In the genomic region with DNA sequence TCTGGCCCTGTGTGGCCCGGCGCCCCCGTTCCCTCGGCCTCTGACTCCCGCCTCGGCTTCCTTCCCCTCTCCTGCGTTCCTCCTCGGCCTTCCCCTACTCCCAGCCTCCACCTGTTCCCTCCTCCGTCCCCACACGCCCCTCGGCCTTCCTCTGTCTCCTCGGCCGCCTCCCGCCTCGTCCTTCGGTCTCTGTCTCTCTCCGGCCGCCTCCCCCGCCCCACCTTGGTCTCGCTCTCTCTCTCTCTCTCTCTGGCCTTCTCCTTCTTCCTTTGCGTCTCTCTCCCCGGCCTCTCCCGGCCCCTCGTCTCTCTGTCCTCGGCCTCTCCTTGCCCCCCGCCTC, we compare ENCODE assay signal across 8 cellular contexts. TPM values are rescaled to one million over a fixed set of nuclear protein-coding genes. Genes with fewer than 3 reads are reported as not detected.
DNase-seq lines count a peak whose midpoint lies in the region; ATAC-seq and TF ChIP-seq lines count a peak whose summit lies in the region.

No MANE protein-coding gene starts in this region.

- no peak for TF ChIP-seq EP300 in stomach (IDR thresholded peaks at IDR 0.05)

- no peaks in the 10 kb centered on the region for H3K27me3 ChIP-seq in stomach

- ATAC-seq in HG03354 (IDR thresholded peaks at IDR 0.05; ENCODE audit: poor library complexity, severe bottlenecking, unreplicated experiment): peak; percentile 38
- no peak for ATAC-seq in activated CD8-positive, alpha-beta T cell treated with anti-CD3 and anti-CD28 coated beads for 36 hours

- no peaks in the 10 kb centered on the region for H3K27me3 Mint-ChIP-seq in activated CD8-positive, alpha-beta T cell treated with anti-CD3 and anti-CD28 coated beads for 36 hours

- H3K9me3 Mint-ChIP-seq in activated CD8-positive, alpha-beta T cell treated with anti-CD3 and anti-CD28 coated beads for 36 hours: no peaks in the 10 kb centered on the region

- H3K4me1 ChIP-seq in stomach: peaks cover 41 to 87% (median 74%) of the 10 kb centered on the region in 4 donors

- 0 to 1% (median 1%) methylated on average over 20 to 26 of the region's 26 CpGs for WGBS in stomach, 5 donors

- CTCF ChIA-PET in activated CD8-positive, alpha-beta T cell treated with anti-CD3 and anti-CD28 coated beads for 36 hours (lab: Charles Lee): no interaction called here

- peaks cover 11 to 13% (median 13%) of the 10 kb centered on the region in 4 donors for H3K36me3 ChIP-seq in stomach

- H3K4me3 Mint-ChIP-seq in activated CD8-positive, alpha-beta T cell treated with anti-CD3 and anti-CD28 coated beads for 36 hours: peak overlapping the region; percentile 93

- H3K27ac ChIP-seq in stomach: peak overlapping the region; percentile 88 to 98 (median 94)

- peak; percentile 33 for DNase-seq in stimulated activated naive CD4-positive, alpha-beta T cell treated with Interleukin-2 at 50 U/mL for 16 hours (lab: John Stamatoyannopoulos, UW)
- DNase-seq in stimulated activated naive CD4-positive, alpha-beta T cell (lab: John Stamatoyannopoulos, UW): no peak
- peak; percentile 33 for DNase-seq in activated CD8-positive, alpha-beta T cell treated with anti-CD3 and anti-CD28 coated beads for 36 hours
- no peak for DNase-seq in stomach
- DNase-seq in AG08395 (ENCODE audit: low spot score): no peak
- no peak for DNase-seq in NCI-H128 (lab: John Stamatoyannopoulos, UW; ENCODE audit: unreplicated experiment)

- TF ChIP-seq POLR2A in stomach (IDR thresholded peaks at IDR 0.05): no peak

- H3K27ac Mint-ChIP-seq in activated CD8-positive, alpha-beta T cell treated with anti-CD3 and anti-CD28 coated beads for 36 hours: peak overlapping the region; percentile 88

- H3K36me3 Mint-ChIP-seq in activated CD8-positive, alpha-beta T cell treated with anti-CD3 and anti-CD28 coated beads for 36 hours (ENCODE audit: low read depth): peaks cover 25% of the 10 kb centered on the region

- H3K4me1 Mint-ChIP-seq in activated CD8-positive, alpha-beta T cell treated with anti-CD3 and anti-CD28 coated beads for 36 hours (ENCODE audit: low read depth): peaks cover 40% of the 10 kb centered on the region

- H3K9me3 ChIP-seq in stomach: no peaks in the 10 kb centered on the region

- TF ChIP-seq CTCF in activated CD8-positive, alpha-beta T cell treated with anti-CD3 and anti-CD28 coated beads for 36 hours (IDR thresholded peaks at IDR 0.05): no peak
- TF ChIP-seq CTCF in stomach (IDR thresholded peaks at IDR 0.05): no peak

- intact Hi-C loops in activated CD8-positive, alpha-beta T cell treated with anti-CD3 and anti-CD28 coated beads for 36 hours (cut with micrococcal nuclease): no loop called here
- intact Hi-C loops in stomach (cut with DNase I; ENCODE audit: low total_unique reads): no loop called here

- H3K4me3 ChIP-seq in iPS-11a (ENCODE audit: low read depth, low read length): peak overlapping the region; percentile 78
- H3K4me3 ChIP-seq in stomach: peak overlapping the region; percentile 81 to 96 (median 84)

- POLR2A ChIA-PET in activated CD8-positive, alpha-beta T cell treated with anti-CD3 and anti-CD28 coated beads for 36 hours (lab: Charles Lee): interaction anchor here (0.8 to 1.4 kb wide), 2 partner anchors 11 to 46 kb away, joined by 4 read pairs; no protein-coding TSS in a partner anchor

RNA-seq across cellular contexts. Expression of gene GET4, which starts 0.6 kb away (rescaled TPM):
- 10 to 100 TPM; 20.6 to 31.9 TPM for total RNA-seq in activated CD8-positive, alpha-beta T cell treated with anti-CD3 and anti-CD28 coated beads for 36 hours
- total RNA-seq in stomach: 100 to 1,000 TPM in 1 of 5 donors, 10 to 100 TPM in 4; 22.4 to 140 (median 40.1) TPM
- 10 to 100 TPM; 34.4 to 53.2 (median 53.0) TPM for polyA plus RNA-seq in stomach

RNA-seq across cellular contexts. Expression of gene SUN1, which starts 44.7 kb away (rescaled TPM):
- total RNA-seq in activated CD8-positive, alpha-beta T cell treated with anti-CD3 and anti-CD28 coated beads for 36 hours: 10 to 100 TPM; 71.3 to 71.6 TPM
- total RNA-seq in stomach: 100 to 1,000 TPM; 103 to 242 (median 159) TPM
- polyA plus RNA-seq in stomach: 10 to 100 TPM; 15.9 to 58.9 (median 21.7) TPM

Comparison
In these comparisons a context has a peak if more than half of its experiments do, and no peak if none do; other contexts are left out.
1. DNase-seq: peak in stimulated activated naive CD4-positive, alpha-beta T cell treated with Interleukin-2 at 50 U/mL for 16 hours (single experiment) and activated CD8-positive, alpha-beta T cell treated with anti-CD3 and anti-CD28 coated beads for 36 hours (single experiment); none in stimulated activated naive CD4-positive, alpha-beta T cell (0 of 6), stomach (single experiment), AG08395 (single experiment) and NCI-H128 (single experiment).